ENCODE assay signal across 14 cellular contexts in genomic region chr3:106533761-106534160, GRCh38.
DNase-seq lines count a peak whose midpoint lies in the region; TF ChIP-seq lines count a peak whose summit lies in the region.
"Had no signal": no experiment of that assay in that cellular context is flagged by ENCODE, and none has a peak within 500 bp of the region (broad histone marks: within the 10 kb centered on the region; RNA-seq: fewer than 3 reads in every experiment).

No MANE protein-coding gene starts in this region.

- H3K27ac ChIP-seq in PC-9 (no peak overlapping the region), brain microvascular endothelial cell (peak overlapping the region; percentile 33), substantia nigra (ENCODE audit: low read depth, low read length, poor library complexity, severe bottlenecking) (no peak overlapping the region)
- H3K27ac ChIP-seq: HL-60 had no signal

- H3K4me1 ChIP-seq in PC-9 (replicated peaks; ENCODE audit: insufficient read depth) = no peaks in the 10 kb centered on the region

- intact Hi-C loops in PC-9 (cut with micrococcal nuclease; ENCODE audit: unreplicated experiment) = no loop called here

- H3K79me2 ChIP-seq in PC-9 (ENCODE audit: low read depth) = no peaks in the 10 kb centered on the region

- no peaks in the 10 kb centered on the region for H3K36me3 ChIP-seq in PC-9 (ENCODE audit: low read depth)
- H3K36me3 ChIP-seq in brain microvascular endothelial cell (replicated peaks) = no peaks in the 10 kb centered on the region

- H4K20me1 ChIP-seq in PC-9 (ENCODE audit: insufficient read depth) = no peaks in the 10 kb centered on the region

- no peaks in the 10 kb centered on the region; the same call in 1 of the 2 replicates for H3K9me3 ChIP-seq in PC-9 (ENCODE audit: insufficient read depth, low read depth)

- H3K4me3 ChIP-seq in PC-9 (no peak overlapping the region), brain microvascular endothelial cell (ENCODE audit: low read depth, low read length) (no peak overlapping the region)
- H3K4me3 ChIP-seq: skin epidermis had no signal

- 0 out of 2 replicates have a peak overlapping the region, but pooled peaks have one; percentile 39 for H2AFZ ChIP-seq in PC-9

- H3K27me3 ChIP-seq in PC-9 (ENCODE audit: insufficient read depth, low read depth) (no peaks in the 10 kb centered on the region), brain microvascular endothelial cell (replicated peaks) (no peaks in the 10 kb centered on the region)

- no TSS peak for BruUV-seq in PC-9 (replicated peaks; lab: Mats Ljungman, UMichigan)

- POLR2A ChIA-PET in PC-9 (lab: Charles Lee; ENCODE audit: unreplicated experiment) = interaction anchor here (0.7 kb wide), 1 partner anchor 15 kb away, joined by 3 read pairs; no protein-coding TSS in a partner anchor

- no peak overlapping the region for H3K4me2 ChIP-seq in PC-9

- H3K9me2 ChIP-seq in PC-9 (ENCODE audit: insufficient read depth) = no peaks in the 10 kb centered on the region

- CTCF ChIA-PET in PC-9 (lab: Charles Lee) = no interaction called here

- no peaks in the 10 kb centered on the region for H3F3A ChIP-seq in PC-9 (ENCODE audit: insufficient read depth, low read depth)

- TF ChIP-seq CTCF in PC-9 (conservative IDR thresholded peaks at IDR 0.05) (no peak), brain microvascular endothelial cell (IDR thresholded peaks at IDR 0.05; ENCODE audit: low read depth, low read length, missing control alignments) (peak; percentile 21)

- in situ Hi-C loops in brain microvascular endothelial cell (cut with HindIII; ENCODE audit: low pct_ligation_motif_present, low sequenced_read_pairs) = no loop called here

- peak; percentile 11 for DNase-seq in stimulated activated CD4-positive, alpha-beta T cell treated with anti-CD3 and anti-CD28 coated beads, Interleukin-15, amount 100 ng/mL, for 24 hours
- DNase-seq in stimulated activated CD4-positive, alpha-beta T cell treated with anti-CD3 and anti-CD28 coated beads, Interleukin-1b, Interleukin-23, amount 100 ng/mL, for 48 hours = no peak
- no peak for DNase-seq in PC-9
- DNase-seq in brain microvascular endothelial cell = no peak
- DNase-seq in EL = no peak
- no peak for DNase-seq in NCI-H2029 treated with DMSO at 0.1 percent for 48 hours (lab: John Stamatoyannopoulos, UW)
- no peak for DNase-seq in substantia nigra (lab: John Stamatoyannopoulos, UW)
- DNase-seq: activated gamma-delta T cell, glutamatergic neuron, NCI-H1048, NCI-H2107, NCI-H510A had no signal
